Comparison of ENCODE assay signal across 8 cellular contexts in genomic region chr9:36328798-36329411, GRCh38.
DNase-seq lines count a peak whose midpoint lies in the region; ATAC-seq and TF ChIP-seq lines count a peak whose summit lies in the region.

No MANE protein-coding gene starts in this region.

- no peak overlapping the region for H3K9ac ChIP-seq in mesendoderm (ENCODE audit: low read length)

- H3K79me2 ChIP-seq in ACC112 (ENCODE audit: control insufficient read depth, insufficient read depth, low read length, unreplicated experiment) (no peaks in the 10 kb centered on the region), mesendoderm (ENCODE audit: control insufficient read depth, insufficient read depth, low read length) (no peaks in the 10 kb centered on the region)

- peaks cover 10% of the 10 kb centered on the region for H3K4me1 Mint-ChIP-seq in T-helper 17 cell
- peaks cover 0 to 8% of the 10 kb centered on the region in 2 donors for H3K4me1 Mint-ChIP-seq in effector memory CD8-positive, alpha-beta T cell (ENCODE audit: low read depth in 2 of 2)
- H3K4me1 Mint-ChIP-seq in type B pancreatic cell (ENCODE audit: unreplicated experiment): peaks cover 19% of the 10 kb centered on the region

- H3K4me3 Mint-ChIP-seq in T-helper 17 cell (no peak overlapping the region), type B pancreatic cell (peak overlapping the region; percentile 22)
- H3K4me3 Mint-ChIP-seq in effector memory CD8-positive, alpha-beta T cell: no peak overlapping the region

- H3K27me3 Mint-ChIP-seq in T-helper 17 cell: no peaks in the 10 kb centered on the region
- no peaks in the 10 kb centered on the region for H3K27me3 Mint-ChIP-seq in effector memory CD8-positive, alpha-beta T cell
- H3K27me3 Mint-ChIP-seq in type B pancreatic cell: no peaks in the 10 kb centered on the region

- H3K4ac ChIP-seq in mesendoderm (ENCODE audit: low read depth, low read length): no peak overlapping the region

- no peak overlapping the region for H4K5ac ChIP-seq in mesendoderm (ENCODE audit: low read length)

- no peaks in the 10 kb centered on the region for H3K36me3 Mint-ChIP-seq in T-helper 17 cell (ENCODE audit: low read depth)
- H3K36me3 Mint-ChIP-seq in effector memory CD8-positive, alpha-beta T cell (ENCODE audit: insufficient read depth): peaks cover 5% of the 10 kb centered on the region
- no peaks in the 10 kb centered on the region for H3K36me3 Mint-ChIP-seq in type B pancreatic cell

- H3K9me3 ChIP-seq in T-helper 17 cell (ENCODE audit: control insufficient read depth, low read length, poor library complexity, severe bottlenecking): no peaks in the 10 kb centered on the region

- H2BK120ac ChIP-seq in mesendoderm (ENCODE audit: low read depth, low read length): no peak overlapping the region

- H3K27ac ChIP-seq in ACC112 (ENCODE audit: low read depth, low read length) (no peak overlapping the region), mesendoderm (ENCODE audit: low read depth, low read length) (no peak overlapping the region)

- H3K4me3 ChIP-seq in ACC112 (ENCODE audit: low read depth, low read length) (peak overlapping the region; percentile 18; the same call in 1 of the 2 replicates), mesendoderm (ENCODE audit: low read length) (no peak overlapping the region)

- H3K4me1 ChIP-seq in ACC112 (ENCODE audit: control insufficient read depth, insufficient read depth, low read length, unreplicated experiment) (peaks cover 10% of the 10 kb centered on the region), mesendoderm (ENCODE audit: control insufficient read depth, low read depth, low read length) (no peaks in the 10 kb centered on the region)

- H3K56ac ChIP-seq in mesendoderm (ENCODE audit: low read length): no peak overlapping the region

- no peak overlapping the region for H2BK15ac ChIP-seq in mesendoderm (replicated peaks; ENCODE audit: low read depth)

- H2AK5ac ChIP-seq in mesendoderm (ENCODE audit: low read length): no peak overlapping the region

- H3K4me2 ChIP-seq in mesendoderm (ENCODE audit: low read length): no peak overlapping the region

- no peaks in the 10 kb centered on the region for H3K27me3 ChIP-seq in ACC112 (ENCODE audit: insufficient read depth, low read length)
- no peaks in the 10 kb centered on the region for H3K27me3 ChIP-seq in mesendoderm (ENCODE audit: insufficient read depth, low read length, poor library complexity)

- DNase-seq in GM03348 (ENCODE audit: low spot score): peak; percentile 76
- peak; percentile 78 for DNase-seq in NCI-H128 (lab: John Stamatoyannopoulos, UW; ENCODE audit: unreplicated experiment)
- DNase-seq in T-helper 17 cell: peak in 1 of 3 donors; percentile 31
- peak; percentile 49 to 51 (median 50) for DNase-seq in effector memory CD8-positive, alpha-beta T cell
- peak; percentile 61 for DNase-seq in mesendoderm
- DNase-seq in type B pancreatic cell (ENCODE audit: extremely low spot score, unreplicated experiment): no peak

- no peak overlapping the region for H3K18ac ChIP-seq in mesendoderm (ENCODE audit: low read length)

- no peaks in the 10 kb centered on the region for H3K79me1 ChIP-seq in mesendoderm (ENCODE audit: low read length)

- peak; percentile 93 for TF ChIP-seq CTCF in type B pancreatic cell (conservative IDR thresholded peaks at IDR 0.05)

- no peaks in the 10 kb centered on the region for H3K36me3 ChIP-seq in ACC112 (ENCODE audit: insufficient read depth, low read length)
- H3K36me3 ChIP-seq in mesendoderm (ENCODE audit: control insufficient read depth, insufficient read depth, low read length): no peaks in the 10 kb centered on the region

- no CpG with 5 or more reads among the region's 9 CpGs for WGBS in mesendoderm (ENCODE audit: extremely low coverage, insufficient coverage, low lambda C conversion rate)

- no peak overlapping the region for H3K23ac ChIP-seq in mesendoderm (ENCODE audit: low read length)

- no peak overlapping the region for H2AFZ ChIP-seq in ACC112 (ENCODE audit: low read length, unreplicated experiment)

- no peak overlapping the region for H2BK5ac ChIP-seq in mesendoderm (ENCODE audit: low read length)

- peak overlapping the region; percentile 19 for H3K27ac Mint-ChIP-seq in T-helper 17 cell
- peak overlapping the region in 1 of 2 donors; percentile 62 for H3K27ac Mint-ChIP-seq in effector memory CD8-positive, alpha-beta T cell
- no peak overlapping the region for H3K27ac Mint-ChIP-seq in type B pancreatic cell

- peak; percentile 75 for ATAC-seq in T-helper 17 cell
- ATAC-seq in effector memory CD8-positive, alpha-beta T cell (replicated peaks): peak; percentile 65
- ATAC-seq in HG03442 (IDR thresholded peaks at IDR 0.05; ENCODE audit: unreplicated experiment): no peak

- H3K9me3 Mint-ChIP-seq in effector memory CD8-positive, alpha-beta T cell: no peaks in the 10 kb centered on the region
- no peaks in the 10 kb centered on the region for H3K9me3 Mint-ChIP-seq in type B pancreatic cell

- no peak overlapping the region for H4K8ac ChIP-seq in mesendoderm (ENCODE audit: low read depth, low read length)
